In the genomic region with DNA sequence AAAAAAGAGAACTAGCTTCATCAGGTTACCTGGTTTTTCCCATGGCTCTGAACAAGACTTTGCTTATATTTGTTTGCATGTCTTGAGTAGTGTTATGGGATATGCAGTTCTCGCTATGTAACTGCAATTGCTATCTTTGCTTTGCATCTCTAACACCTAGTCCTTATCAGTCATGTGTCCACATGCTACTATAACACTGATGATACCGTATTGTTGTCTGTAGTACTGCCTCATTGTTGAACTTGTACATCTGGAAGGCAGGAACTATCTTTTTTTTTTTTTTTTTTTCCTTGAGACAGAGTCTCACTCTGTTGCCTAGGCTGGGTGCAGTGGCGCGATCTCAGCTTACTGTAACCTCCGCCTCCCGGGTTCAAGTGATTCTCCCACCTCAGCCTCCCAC, we compare ENCODE assay signal across 1 cellular context.
TF ChIP-seq lines count a peak whose summit lies in the region.

No MANE protein-coding gene starts in this region.

TF ChIP-seq in HEK293, 187 proteins besides CTCF, POLR2A, EP300 and RAD21 (continued from another document):
- peak; percentile 65; the same call in 1 of the 2 replicates for TF ChIP-seq ZNF362 (tag by site-specific recombination; IDR thresholded peaks at IDR 0.05)
- no peak for TF ChIP-seq ZNF391 (tag by site-specific recombination; IDR thresholded peaks at IDR 0.05; ENCODE audit: borderline replicate concordance, low read depth)
- no peak for TF ChIP-seq ZNF24 (tag by site-specific recombination; IDR thresholded peaks at IDR 0.05)
- no peak for TF ChIP-seq MEIS1 (CRISPR knock-in tag; IDR thresholded peaks at IDR 0.05; ENCODE audit: borderline replicate concordance)
